ENCODE assay signal across 11 cellular contexts in genomic region chr2:188475945-188476344, GRCh38.
DNase-seq lines count a peak whose midpoint lies in the region; ATAC-seq and TF ChIP-seq lines count a peak whose summit lies in the region.
"Had no signal": no experiment of that assay in that cellular context is flagged by ENCODE, and none has a peak within 500 bp of the region (broad histone marks: within the 10 kb centered on the region; RNA-seq: fewer than 3 reads in every experiment).

No MANE protein-coding gene starts in this region.

- no TSS peak for BruUV-seq in MCF 10A (replicated peaks; lab: Mats Ljungman, UMichigan)

- H3K27ac ChIP-seq in breast epithelium, result no peak overlapping the region
- no peak overlapping the region for H3K27ac ChIP-seq in lower lobe of right lung

- H3K4me1 Mint-ChIP-seq in MCF 10A (ENCODE audit: insufficient read depth, unreplicated experiment), result no peaks in the 10 kb centered on the region

- no peak overlapping the region for H3K4me3 Mint-ChIP-seq in MCF 10A (ENCODE audit: unreplicated experiment)

- H3K9me3 Mint-ChIP-seq in MCF 10A (ENCODE audit: unreplicated experiment), result no peaks in the 10 kb centered on the region

- H3K4me3 ChIP-seq in breast epithelium, result no peak overlapping the region
- H3K4me3 ChIP-seq in lower lobe of right lung, result no peak overlapping the region

- CTCF ChIA-PET in MCF 10A (lab: Yijun Ruan, JAX), result no interaction called here

- H3K4me1 ChIP-seq in breast epithelium (no peaks in the 10 kb centered on the region), lower lobe of right lung (no peaks in the 10 kb centered on the region)

- POLR2A ChIA-PET in MCF 10A (lab: Yijun Ruan, JAX), result no interaction called here

- H3K36me3 ChIP-seq in breast epithelium (no peaks in the 10 kb centered on the region), lower lobe of right lung (no peaks in the 10 kb centered on the region)

- H3K27me3 Mint-ChIP-seq in MCF 10A (ENCODE audit: insufficient read depth, unreplicated experiment), result no peaks in the 10 kb centered on the region

- no peak overlapping the region for H3K27ac Mint-ChIP-seq in MCF 10A (ENCODE audit: low read depth, unreplicated experiment)

- ATAC-seq in GM19351 (IDR thresholded peaks at IDR 0.05; ENCODE audit: unreplicated experiment) (no peak), GM21381 (IDR thresholded peaks at IDR 0.05; ENCODE audit: unreplicated experiment) (no peak), lower lobe of right lung (no peak)

- H3K36me3 Mint-ChIP-seq in MCF 10A (ENCODE audit: insufficient read depth, unreplicated experiment), result no peaks in the 10 kb centered on the region

- intact Hi-C loops in MCF 10A (cut with micrococcal nuclease), result no loop called here
- intact Hi-C loops in breast epithelium (cut with DNase I; ENCODE audit: low total_unique reads), result no loop called here
- intact Hi-C loops in lower lobe of right lung (cut with DNase I), result no loop called here

- H3K27me3 ChIP-seq in breast epithelium, result no peaks in the 10 kb centered on the region
- H3K27me3 ChIP-seq in lower lobe of right lung (ENCODE audit: low read depth), result no peaks in the 10 kb centered on the region

- peak; percentile 7 for DNase-seq in MCF 10A (ENCODE audit: unreplicated experiment)
- no peak for DNase-seq in breast epithelium (ENCODE audit: low spot score in 2 of 2)
- peak; percentile 56 for DNase-seq in NCI-H510A treated with DMSO at 0.1 percent for 48 hours (lab: John Stamatoyannopoulos, UW)
- DNase-seq in fibroblast of peridontal ligament (ENCODE audit: extremely low read depth), result peak; percentile 83
- DNase-seq in middle frontal gyrus (ENCODE audit: extremely low spot score, low spot score), result no peak
- no peak for DNase-seq in lower lobe of right lung
- DNase-seq: amniotic stem cell; NCI-H2107; stimulated activated CD4-positive, alpha-beta T cell treated with anti-CD3 and anti-CD28 coated beads, Interleukin-2, amount 100 ng/mL, for 24 hours had no signal

- H3K9me3 ChIP-seq in breast epithelium, result peaks cover 0 to 3% of the 10 kb centered on the region in 2 donors
- H3K9me3 ChIP-seq in lower lobe of right lung, result peaks cover 3% of the 10 kb centered on the region

- no peak for TF ChIP-seq CTCF in MCF 10A (IDR thresholded peaks at IDR 0.05; ENCODE audit: unreplicated experiment)
- no peak for TF ChIP-seq CTCF in breast epithelium (IDR thresholded peaks at IDR 0.05)
- no peak for TF ChIP-seq CTCF in lower lobe of right lung (IDR thresholded peaks at IDR 0.05)

- no peak for TF ChIP-seq POLR2A in breast epithelium (IDR thresholded peaks at IDR 0.05)

Comparison
In these comparisons a context has a peak if more than half of its experiments do, and no peak if none do; other contexts are left out.
1. DNase-seq: peak in MCF 10A (single experiment), NCI-H510A treated with DMSO at 0.1 percent for 48 hours (single experiment) and fibroblast of peridontal ligament (single experiment); none in breast epithelium (0 of 2), middle frontal gyrus (single experiment) and lower lobe of right lung (single experiment).